ENCODE assay signal across 1 cellular context in the genomic region with DNA sequence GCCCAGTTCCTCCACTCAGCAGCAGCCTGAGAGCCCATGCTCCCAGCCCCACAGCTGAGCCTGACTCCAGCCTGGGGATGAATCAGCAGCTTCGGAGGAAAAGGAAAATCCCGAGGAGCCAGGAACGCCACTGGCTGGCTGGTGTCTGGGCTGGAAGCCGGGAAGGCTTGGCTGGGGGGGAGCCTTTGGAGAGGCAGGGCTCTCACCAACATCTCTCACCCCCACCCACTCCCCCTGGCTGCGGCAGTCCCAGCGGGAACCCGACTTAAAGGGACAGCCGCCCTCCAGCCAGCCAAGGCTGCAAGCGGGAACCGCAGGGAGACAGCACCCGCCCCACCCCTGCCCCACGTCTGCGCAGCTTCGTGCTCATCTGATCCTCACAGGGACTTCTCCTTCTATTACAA.
TF ChIP-seq lines count a peak whose summit lies in the region.

No MANE protein-coding gene starts in this region.

TF ChIP-seq in endothelial cell of umbilical vein, 7 proteins besides CTCF, POLR2A, EP300 and RAD21:
- no peak for TF ChIP-seq MYC (IDR thresholded peaks at IDR 0.05; ENCODE audit: low read depth, low read length)
- peak; percentile 34 for TF ChIP-seq FOS (IDR thresholded peaks at IDR 0.05; ENCODE audit: borderline replicate concordance, insufficient read depth, low read length)
